8 cellular contexts compared by ENCODE assay signal in the genomic region with DNA sequence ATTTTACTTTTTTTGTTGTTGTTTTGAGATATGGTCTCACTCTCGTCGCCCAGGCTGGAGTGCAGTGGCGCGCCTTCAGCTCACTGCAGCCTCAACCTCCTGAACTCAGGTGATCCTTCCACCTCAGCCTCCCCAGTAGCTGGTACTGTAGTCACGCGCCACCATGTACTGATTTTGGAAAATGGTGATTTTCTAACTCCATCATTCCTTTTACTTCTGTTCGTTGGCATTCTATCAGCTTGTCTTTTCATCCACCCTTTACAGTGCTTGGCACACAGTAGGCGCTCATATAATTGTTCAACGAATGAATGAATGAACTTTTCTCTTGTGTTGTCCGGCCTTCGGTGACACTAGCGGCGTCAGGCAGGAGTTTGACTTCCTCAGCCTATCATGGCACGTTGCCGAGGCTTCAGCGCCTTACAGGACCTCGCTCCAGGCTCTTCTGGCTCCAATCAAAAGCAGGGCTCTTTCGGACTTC. TPM values are rescaled to one million over a fixed set of nuclear protein-coding genes. Genes with fewer than 3 reads are reported as not detected.
DNase-seq lines count a peak whose midpoint lies in the region; ATAC-seq and TF ChIP-seq lines count a peak whose summit lies in the region.

No MANE protein-coding gene starts in this region.

- H3K4me1 ChIP-seq in heart left ventricle: peaks cover 0 to 46% (median 24%) of the 10 kb centered on the region in 12 donors
- H3K4me1 ChIP-seq in right lobe of liver: peaks cover 0 to 7% (median 0%) of the 10 kb centered on the region in 4 donors

- H3K27ac ChIP-seq in heart left ventricle (peak overlapping the region in 11 of 12 donors; percentile 79 to 99 (median 91)), angular gyrus (ENCODE audit: low read depth, low read length) (peak overlapping the region; percentile 11), right lobe of liver (no peak overlapping the region)

- H3K27ac Mint-ChIP-seq in type B pancreatic cell: peak overlapping the region; percentile 99

- peaks cover 26% of the 10 kb centered on the region for H3K4me1 Mint-ChIP-seq in type B pancreatic cell (ENCODE audit: unreplicated experiment)

- peaks cover 5% of the 10 kb centered on the region for H3K9me3 Mint-ChIP-seq in type B pancreatic cell

- no peak for TF ChIP-seq CTCF in heart left ventricle (IDR thresholded peaks at IDR 0.05)
- no peak for TF ChIP-seq CTCF in right lobe of liver (IDR thresholded peaks at IDR 0.05)
- no peak for TF ChIP-seq CTCF in type B pancreatic cell (conservative IDR thresholded peaks at IDR 0.05)

- intact Hi-C loops in heart left ventricle (cut with DNase I) (loop anchor here in 2 of 10 donors (1.0 to 2.0 kb wide), 2 partner anchors 19 to 20 kb away; partner anchors contain the start of gene MOB1A (in 2 of the 2)), Right ventricle myocardium superior (cut with DNase I) (no loop called here), right lobe of liver (cut with DNase I) (no loop called here)

- 36 to 38% (median 37%) methylated on average over 16 to 18 of the region's 18 CpGs for WGBS in heart left ventricle, 4 donors
- 43% methylated on average over 17 of the region's 18 CpGs for WGBS in right lobe of liver (ENCODE audit: insufficient coverage, low coverage, low lambda C conversion rate, missing lambda C conversion rate)

- H3K27me3 Mint-ChIP-seq in type B pancreatic cell: peaks cover 8% of the 10 kb centered on the region

- H3K36me3 ChIP-seq in heart left ventricle (no peaks in the 10 kb centered on the region), right lobe of liver (no peaks in the 10 kb centered on the region)

- H3K27me3 ChIP-seq in heart left ventricle (no peaks in the 10 kb centered on the region), right lobe of liver (no peaks in the 10 kb centered on the region)

- TF ChIP-seq POLR2A in heart left ventricle (IDR thresholded peaks at IDR 0.05) (no peak), right lobe of liver (IDR thresholded peaks at IDR 0.05) (no peak)

- H3K4me3 ChIP-seq in heart left ventricle (peak overlapping the region in 11 of 12 donors; percentile 64 to 93 (median 74)), right lobe of liver (peak overlapping the region; percentile 46 to 63 (median 54))

- H3K9me3 ChIP-seq in heart left ventricle: no peaks in the 10 kb centered on the region
- H3K9me3 ChIP-seq in right lobe of liver: no peaks in the 10 kb centered on the region

- no peaks in the 10 kb centered on the region for H3K36me3 Mint-ChIP-seq in type B pancreatic cell

- DNase-seq in heart left ventricle: no peak
- no peak for DNase-seq in Right ventricle myocardium superior
- no peak for DNase-seq in right lobe of liver
- no peak for DNase-seq in type B pancreatic cell (ENCODE audit: extremely low spot score, unreplicated experiment)

- peak overlapping the region; percentile 100 for H3K4me3 Mint-ChIP-seq in type B pancreatic cell

- ATAC-seq in heart left ventricle (no peak), Right ventricle myocardium superior (ENCODE audit: poor library complexity) (no peak), right lobe of liver (no peak), GM18519 (IDR thresholded peaks at IDR 0.05; ENCODE audit: low FRiP score, unreplicated experiment) (no peak), GM19395 (IDR thresholded peaks at IDR 0.05; ENCODE audit: unreplicated experiment) (no peak), GM18870 (IDR thresholded peaks at IDR 0.05; ENCODE audit: unreplicated experiment) (no peak)

RNA-seq across cellular contexts. Expression of gene MTHFD2, which starts 0.4 kb away (rescaled TPM):
- 10 to 100 TPM; 13.0 to 40.5 (median 17.5) TPM for total RNA-seq in heart left ventricle
- polyA plus RNA-seq in heart left ventricle: 10 to 100 TPM; 12.9 to 27.6 TPM
- 19.0 TPM for total RNA-seq in Right ventricle myocardium superior
- total RNA-seq in right lobe of liver: 1 to 10 TPM in 5 of 6 experiments, under 1 TPM in 1; 0.31 to 7.4 (median 2.0) TPM
- total RNA-seq in type B pancreatic cell (ENCODE audit: low replicate concordance): 73.5 and 85.9 TPM in 2 replicates

RNA-seq across cellular contexts. Expression of gene MOB1A, which starts 19.3 kb away (rescaled TPM):
- 100 to 1,000 TPM in 1 of 9 donors, 10 to 100 TPM in 8; 42.2 to 104 (median 55.4) TPM for total RNA-seq in heart left ventricle
- 10 to 100 TPM; 15.0 to 33.8 TPM for polyA plus RNA-seq in heart left ventricle
- 53.1 TPM for total RNA-seq in Right ventricle myocardium superior
- 10 to 100 TPM; 29.8 to 48.0 (median 32.9) TPM for total RNA-seq in right lobe of liver
- total RNA-seq in type B pancreatic cell (ENCODE audit: low replicate concordance): 95.4 and 108 TPM in 2 replicates

RNA-seq across cellular contexts. Expression of gene BOLA3, which starts 50.3 kb away (rescaled TPM):
- total RNA-seq in heart left ventricle (100 to 1,000 TPM in 1 of 9 donors, 10 to 100 TPM in 8; 52.2 to 165 (median 65.3) TPM), Right ventricle myocardium superior (89.6 TPM), right lobe of liver (10 to 100 TPM; 14.6 to 58.6 (median 16.0) TPM), type B pancreatic cell (ENCODE audit: low replicate concordance) (35.6 and 54.3 TPM in 2 replicates)
- 100 to 1,000 TPM in 1 of 2 donors, 10 to 100 TPM in 1; 56.0 to 242 TPM for polyA plus RNA-seq in heart left ventricle

Comparison
In these comparisons a context has a peak if more than half of its experiments do, and no peak if none do; other contexts are left out.
1. H3K27ac ChIP-seq: peak in heart left ventricle (11 of 12) and angular gyrus (single experiment); none in right lobe of liver (0 of 3).